In genomic region chr2:238997137-238997390, GRCh38 we compare ENCODE assay signal across 26 cellular contexts.
"Had no signal": no experiment of that assay in that cellular context is flagged by ENCODE, and none has a peak within 500 bp of the region (broad histone marks: within the 10 kb centered on the region; RNA-seq: fewer than 3 reads in every experiment).

No MANE protein-coding gene starts in this region.

- H3K27ac ChIP-seq: breast epithelium, cardiac muscle cell, colonic mucosa, heart left ventricle had no signal

- H3K9me3 ChIP-seq: colonic mucosa had no signal

- H3K36me3 ChIP-seq: ascending aorta, breast epithelium, cardiac muscle cell, colonic mucosa, heart left ventricle had no signal

- H3K27ac Mint-ChIP-seq: activated CD4-positive, alpha-beta memory T cell treated with anti-CD3 and anti-CD28 coated beads for 36 hours; activated CD4-positive, alpha-beta T cell treated with anti-CD3 and anti-CD28 coated beads for 36 hours; activated CD4-positive, alpha-beta T cell treated with anti-CD3 and anti-CD28 coated beads, Interleukin-2, amount 10 ng/mL, durations not matched to agents 24 days and 14 days; activated CD8-positive, alpha-beta T cell treated with anti-CD3 and anti-CD28 coated beads, Interleukin-2, amount 10 ng/mL, durations not matched to agents 7 days and 5 days; activated naive CD8-positive, alpha-beta T cell; activated T-helper 17 cell treated with anti-CD3 and anti-CD28 coated beads, Interleukin-2, amount 50 U/mL, for 72 hours had no signal

- ATAC-seq: activated CD4-positive, alpha-beta T cell treated with anti-CD3 and anti-CD28 coated beads for 36 hours; activated CD8-positive, alpha-beta T cell treated with anti-CD3 and anti-CD28 coated beads, Interleukin-2, amount 10 ng/mL, durations not matched to agents 7 days and 5 days; activated T-cell treated with anti-CD3 and anti-CD28 coated beads, Interleukin-2, amount 50 U/mL, for 4 hours; activated T-helper 17 cell treated with anti-CD3 and anti-CD28 coated beads, Interleukin-2, amount 50 U/mL, for 72 hours had no signal

- DNase-seq: activated CD4-positive, alpha-beta memory T cell treated with anti-CD3 and anti-CD28 coated beads for 36 hours; activated CD4-positive, alpha-beta T cell treated with anti-CD3 and anti-CD28 coated beads for 36 hours; activated CD4-positive, alpha-beta T cell treated with anti-CD3 and anti-CD28 coated beads, Interleukin-2, amount 10 ng/mL, durations not matched to agents 24 days and 14 days; activated CD4-positive, CD25-positive, alpha-beta regulatory T cell; activated CD4-positive, CD25-positive, alpha-beta regulatory T cell treated with anti-CD3 and anti-CD28 coated beads, Interleukin-2, amount 50 U/mL, for 72 hours; activated CD8-positive, alpha-beta T cell treated with anti-CD3 and anti-CD28 coated beads, Interleukin-2, amount 10 ng/mL, durations not matched to agents 7 days and 5 days; activated effector memory CD4-positive, alpha-beta T cell treated with Interleukin-2 at 50 U/mL for 16 hours; activated gamma-delta T cell treated with Interleukin-2 at 50 U/mL for 16 hours; activated naive CD4-positive, alpha-beta T cell treated with anti-CD3 and anti-CD28 coated beads, Interleukin-2, amount 50 U/mL, for 16 hours; activated naive CD4-positive, alpha-beta T cell treated with Interleukin-2 at 50 U/mL for 16 hours; activated T-cell treated with anti-CD3 and anti-CD28 coated beads, Interleukin-2, amount 50 U/mL, for 4 hours; amygdala; central memory CD4-positive, alpha-beta T cell; cerebellar nuclear complex; effector CD8-positive, alpha-beta T cell; foreskin fibroblast; glutamatergic neuron; heart left ventricle; T-helper 2 cell had no signal

- H3K4me3 Mint-ChIP-seq: activated CD4-positive, alpha-beta memory T cell treated with anti-CD3 and anti-CD28 coated beads for 36 hours; activated CD4-positive, alpha-beta T cell treated with anti-CD3 and anti-CD28 coated beads for 36 hours; activated CD4-positive, alpha-beta T cell treated with anti-CD3 and anti-CD28 coated beads, Interleukin-2, amount 10 ng/mL, durations not matched to agents 24 days and 14 days; activated CD8-positive, alpha-beta T cell treated with anti-CD3 and anti-CD28 coated beads, Interleukin-2, amount 10 ng/mL, durations not matched to agents 7 days and 5 days; activated naive CD8-positive, alpha-beta T cell; activated T-cell treated with anti-CD3 and anti-CD28 coated beads, Interleukin-2, amount 50 U/mL, for 4 hours; activated T-helper 17 cell treated with anti-CD3 and anti-CD28 coated beads, Interleukin-2, amount 50 U/mL, for 72 hours; brain had no signal

- H3K4me3 ChIP-seq: ascending aorta, breast epithelium, cardiac muscle cell, colonic mucosa, heart left ventricle had no signal

- H3K4me1 Mint-ChIP-seq: activated CD4-positive, alpha-beta T cell treated with anti-CD3 and anti-CD28 coated beads for 36 hours; activated CD4-positive, alpha-beta T cell treated with anti-CD3 and anti-CD28 coated beads, Interleukin-2, amount 10 ng/mL, durations not matched to agents 24 days and 14 days; activated T-helper 17 cell treated with anti-CD3 and anti-CD28 coated beads, Interleukin-2, amount 50 U/mL, for 72 hours had no signal

- H3K27me3 ChIP-seq: ascending aorta, breast epithelium, cardiac muscle cell, colonic mucosa, heart left ventricle had no signal

- H3K36me3 Mint-ChIP-seq: activated CD4-positive, alpha-beta memory T cell treated with anti-CD3 and anti-CD28 coated beads for 36 hours; activated naive CD8-positive, alpha-beta T cell; brain had no signal

- H3K9me3 Mint-ChIP-seq: activated CD4-positive, alpha-beta T cell treated with anti-CD3 and anti-CD28 coated beads, Interleukin-2, amount 10 ng/mL, durations not matched to agents 24 days and 14 days had no signal

- H3K4me1 ChIP-seq: breast epithelium, colonic mucosa, heart left ventricle had no signal
